29 cellular contexts compared by ENCODE assay signal in genomic region chr7:77664715-77665114, GRCh38.
"Had no signal": no experiment of that assay in that cellular context is flagged by ENCODE, and none has a peak within 500 bp of the region (broad histone marks: within the 10 kb centered on the region; RNA-seq: fewer than 3 reads in every experiment).

No MANE protein-coding gene starts in this region.

- H3K36me3 ChIP-seq: colonic mucosa had no signal

- H3K9me3 ChIP-seq: colonic mucosa, esophagus squamous epithelium, heart left ventricle, stomach, suprapubic skin, tibial nerve had no signal

- H2AFZ ChIP-seq: parathyroid adenoma had no signal

- H3K79me2 ChIP-seq: parathyroid adenoma had no signal

- H3K4me3 ChIP-seq: colonic mucosa, dorsolateral prefrontal cortex, esophagus squamous epithelium, heart left ventricle, skin epidermis, stomach, suprapubic skin, tibial nerve had no signal

- H3K4me3 Mint-ChIP-seq: activated CD4-positive, alpha-beta T cell treated with anti-CD3 and anti-CD28 coated beads, Interleukin-2, amount 10 ng/mL, durations not matched to agents 24 days and 14 days; activated CD8-positive, alpha-beta memory T cell treated with anti-CD3 and anti-CD28 coated beads, Interleukin-2, amount 10 ng/mL, durations not matched to agents 7 days and 5 days; activated CD8-positive, alpha-beta T cell treated with anti-CD3 and anti-CD28 coated beads for 36 hours; activated naive CD8-positive, alpha-beta T cell treated with anti-CD3 and anti-CD28 coated beads, Interleukin-2, amount 50 U/mL, for 24 hours; brain; central memory CD8-positive, alpha-beta T cell; effector memory CD8-positive, alpha-beta T cell; stimulated activated memory B cell treated with anti-CD40 and anti-IgM and Interleukin-4, amounts not matched to agents 10 μg/mL and 1 μg/mL and 100 μg/mL, for 72 hours had no signal

- ATAC-seq: activated CD4-positive, CD25-positive, alpha-beta regulatory T cell treated with anti-CD3 and anti-CD28 coated beads, Interleukin-2, amount 50 U/mL, for 24 hours; activated CD8-positive, alpha-beta memory T cell treated with anti-CD3 and anti-CD28 coated beads, Interleukin-2, amount 10 ng/mL, durations not matched to agents 7 days and 5 days; activated CD8-positive, alpha-beta T cell treated with anti-CD3 and anti-CD28 coated beads for 36 hours; activated naive CD8-positive, alpha-beta T cell treated with anti-CD3 and anti-CD28 coated beads, Interleukin-2, amount 50 U/mL, for 24 hours; effector memory CD8-positive, alpha-beta T cell; heart left ventricle; right cardiac atrium; stimulated activated memory B cell treated with anti-CD40 and anti-IgM and Interleukin-4, amounts not matched to agents 10 μg/mL and 1 μg/mL and 100 μg/mL, for 72 hours had no signal

- H3K9me3 Mint-ChIP-seq: activated CD4-positive, alpha-beta T cell treated with anti-CD3 and anti-CD28 coated beads, Interleukin-2, amount 10 ng/mL, durations not matched to agents 24 days and 14 days; activated CD8-positive, alpha-beta T cell treated with anti-CD3 and anti-CD28 coated beads for 36 hours; activated naive CD8-positive, alpha-beta T cell treated with anti-CD3 and anti-CD28 coated beads, Interleukin-2, amount 50 U/mL, for 24 hours; brain; central memory CD8-positive, alpha-beta T cell; effector memory CD8-positive, alpha-beta T cell; stimulated activated memory B cell treated with anti-CD40 and anti-IgM and Interleukin-4, amounts not matched to agents 10 μg/mL and 1 μg/mL and 100 μg/mL, for 72 hours had no signal

- H3K27ac ChIP-seq: colonic mucosa, dorsolateral prefrontal cortex, esophagus squamous epithelium, heart left ventricle, parathyroid adenoma, skin epidermis, stomach, suprapubic skin, tibial nerve, VCaP had no signal

- FAIRE-seq: endothelial cell of umbilical vein, urothelium cell line had no signal

- H3K27ac Mint-ChIP-seq: activated CD4-positive, alpha-beta T cell treated with anti-CD3 and anti-CD28 coated beads, Interleukin-2, amount 10 ng/mL, durations not matched to agents 24 days and 14 days; activated CD8-positive, alpha-beta memory T cell treated with anti-CD3 and anti-CD28 coated beads, Interleukin-2, amount 10 ng/mL, durations not matched to agents 7 days and 5 days; activated CD8-positive, alpha-beta T cell treated with anti-CD3 and anti-CD28 coated beads for 36 hours; activated naive CD8-positive, alpha-beta T cell treated with anti-CD3 and anti-CD28 coated beads, Interleukin-2, amount 50 U/mL, for 24 hours; effector memory CD8-positive, alpha-beta T cell; stimulated activated memory B cell treated with anti-CD40 and anti-IgM and Interleukin-4, amounts not matched to agents 10 μg/mL and 1 μg/mL and 100 μg/mL, for 72 hours had no signal

- H3K27me3 ChIP-seq: colonic mucosa, dorsolateral prefrontal cortex, esophagus squamous epithelium, heart left ventricle, stomach, suprapubic skin, tibial nerve had no signal

- H3K4me1 Mint-ChIP-seq: activated CD4-positive, alpha-beta T cell treated with anti-CD3 and anti-CD28 coated beads, Interleukin-2, amount 10 ng/mL, durations not matched to agents 24 days and 14 days; activated CD8-positive, alpha-beta memory T cell treated with anti-CD3 and anti-CD28 coated beads, Interleukin-2, amount 10 ng/mL, durations not matched to agents 7 days and 5 days; activated naive CD8-positive, alpha-beta T cell treated with anti-CD3 and anti-CD28 coated beads, Interleukin-2, amount 50 U/mL, for 24 hours; central memory CD8-positive, alpha-beta T cell; stimulated activated memory B cell treated with anti-CD40 and anti-IgM and Interleukin-4, amounts not matched to agents 10 μg/mL and 1 μg/mL and 100 μg/mL, for 72 hours had no signal

- DNase-seq: activated CD4-positive, alpha-beta T cell treated with anti-CD3 and anti-CD28 coated beads, Interleukin-2, amount 10 ng/mL, durations not matched to agents 24 days and 14 days; activated CD8-positive, alpha-beta memory T cell treated with anti-CD3 and anti-CD28 coated beads, Interleukin-2, amount 10 ng/mL, durations not matched to agents 7 days and 5 days; activated CD8-positive, alpha-beta T cell treated with anti-CD3 and anti-CD28 coated beads for 36 hours; activated effector memory CD4-positive, alpha-beta T cell treated with anti-CD3 and anti-CD28 coated beads, Interleukin-2, amount 50 U/mL, for 16 hours; activated naive CD4-positive, alpha-beta T cell treated with anti-CD3 and anti-CD28 coated beads, Interleukin-2, amount 50 U/mL, for 16 hours; activated naive CD8-positive, alpha-beta T cell treated with anti-CD3 and anti-CD28 coated beads, Interleukin-2, amount 50 U/mL, for 24 hours; activated T-cell treated with anti-CD3 and anti-CD28 coated beads for 4 hours; anterior cingulate cortex; colonic mucosa; dorsolateral prefrontal cortex; effector memory CD8-positive, alpha-beta T cell; esophagus squamous epithelium; heart left ventricle; islet precursor cell; midbrain; nucleus accumbens; stomach had no signal

- H3K36me3 Mint-ChIP-seq: activated CD8-positive, alpha-beta memory T cell treated with anti-CD3 and anti-CD28 coated beads, Interleukin-2, amount 10 ng/mL, durations not matched to agents 7 days and 5 days had no signal

- H3K4me1 ChIP-seq: colonic mucosa, esophagus squamous epithelium, parathyroid adenoma, suprapubic skin had no signal

- H3K27me3 Mint-ChIP-seq: activated CD4-positive, alpha-beta T cell treated with anti-CD3 and anti-CD28 coated beads, Interleukin-2, amount 10 ng/mL, durations not matched to agents 24 days and 14 days; activated CD8-positive, alpha-beta memory T cell treated with anti-CD3 and anti-CD28 coated beads, Interleukin-2, amount 10 ng/mL, durations not matched to agents 7 days and 5 days; activated CD8-positive, alpha-beta T cell treated with anti-CD3 and anti-CD28 coated beads for 36 hours; activated naive CD8-positive, alpha-beta T cell treated with anti-CD3 and anti-CD28 coated beads, Interleukin-2, amount 50 U/mL, for 24 hours; brain; central memory CD8-positive, alpha-beta T cell; effector memory CD8-positive, alpha-beta T cell; stimulated activated memory B cell treated with anti-CD40 and anti-IgM and Interleukin-4, amounts not matched to agents 10 μg/mL and 1 μg/mL and 100 μg/mL, for 72 hours had no signal

- H3K9ac ChIP-seq: parathyroid adenoma had no signal
